9 cellular contexts compared by ENCODE assay signal in the genomic region with DNA sequence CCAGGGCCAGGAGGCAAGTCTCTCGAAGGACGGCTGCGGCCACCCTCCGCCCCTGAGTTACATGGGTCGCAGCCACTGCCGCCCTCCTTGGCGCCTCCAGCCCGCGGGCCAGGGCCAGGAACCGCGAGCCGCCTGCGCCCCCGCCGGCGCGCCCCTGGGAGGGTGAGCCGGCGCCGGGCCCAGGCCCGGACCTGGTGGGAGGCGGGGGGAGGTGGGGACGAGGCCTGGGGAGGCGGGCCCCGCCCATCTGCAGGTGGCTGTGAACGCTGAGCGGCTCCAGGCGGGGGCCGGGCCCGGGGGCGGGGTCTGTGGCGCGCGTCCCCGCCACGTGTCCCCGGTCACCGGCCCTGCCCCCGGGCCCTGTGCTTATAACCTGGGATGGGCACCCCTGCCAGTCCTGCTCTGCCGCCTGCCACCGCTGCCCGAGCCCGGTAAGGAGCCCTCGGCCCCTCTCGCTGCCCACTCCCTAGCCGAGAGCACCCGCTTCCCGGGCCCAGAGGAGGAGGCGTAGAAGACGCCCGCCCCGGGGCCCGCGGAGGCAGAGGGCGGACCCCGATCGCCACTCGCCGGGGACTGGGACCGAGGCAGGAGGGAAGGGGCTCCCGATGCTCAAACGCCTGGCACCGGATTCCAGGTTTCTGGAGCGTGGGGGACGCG. TPM values are rescaled to one million over a fixed set of nuclear protein-coding genes. Genes with fewer than 3 reads are reported as not detected.
DNase-seq lines count a peak whose midpoint lies in the region; ATAC-seq, FAIRE-seq and TF ChIP-seq lines count a peak whose summit lies in the region.
"Had no signal": no experiment of that assay in that cellular context is flagged by ENCODE, and none has a peak within 500 bp of the region (broad histone marks: within the 10 kb centered on the region; RNA-seq: fewer than 3 reads in every experiment).

Gene ASS1, plus strand, starts transcription at position 397 of the 657 bp plus-strand sequence. CDS start 7,268 bp downstream, outside the sequence.

- DNase-seq in GM10248 (ENCODE audit: extremely low spot score), result peak; percentile 69
- peak; percentile 85 for DNase-seq in NCI-H510A (lab: John Stamatoyannopoulos, UW)
- peak; percentile 37 for DNase-seq in activated T-helper 1 cell treated with anti-CD3 and anti-CD28 coated beads, Interleukin-12 subunit alpha, Interleukin-12 subunit beta, Interleukin-2, Interleukin-4 antibody, amounts not matched to agents 30 ng/mL and 10 ng/mL and 1 ng/mL, durations not matched to agents 14 hours and 24 hours and 36 hours (ENCODE audit: low spot score)
- peak; percentile 70 to 84 for DNase-seq in frontal cortex (ENCODE audit: low spot score in 2 of 2)
- DNase-seq in osteocyte (ENCODE audit: extremely low spot score, unreplicated experiment), result no peak
- DNase-seq in upper lobe of right lung, result peak; percentile 93
- no peak for DNase-seq in GM19238 (ENCODE audit: insufficient read length, low spot score)

- ATAC-seq in upper lobe of right lung, result peak; percentile 90
- no peak for ATAC-seq in GM21576 (IDR thresholded peaks at IDR 0.05; ENCODE audit: unreplicated experiment)

- no peak for TF ChIP-seq CTCF in GM10248 (IDR thresholded peaks at IDR 0.05; ENCODE audit: control extremely low read depth, extremely low read depth, low read depth, missing control alignments)
- no peak for TF ChIP-seq CTCF in osteocyte (IDR thresholded peaks at IDR 0.05)
- TF ChIP-seq CTCF in upper lobe of right lung (IDR thresholded peaks at IDR 0.05), result no peak

- POLR2A ChIA-PET in GM10248 (lab: Yijun Ruan, JAX), result no interaction called here

- H3K4me3 Mint-ChIP-seq in activated T-helper 1 cell treated with anti-CD3 and anti-CD28 coated beads, Interleukin-12 subunit alpha, Interleukin-12 subunit beta, Interleukin-2, Interleukin-4 antibody, amounts not matched to agents 30 ng/mL and 10 ng/mL and 1 ng/mL, durations not matched to agents 14 hours and 24 hours and 36 hours, result peak within 1 kb of the TSS; percentile 47
- H3K4me3 Mint-ChIP-seq in osteocyte (ENCODE audit: unreplicated experiment), result peak within 1 kb of the TSS; percentile 81

- peak within 1 kb of the TSS; percentile 64 for H3K4me3 ChIP-seq in upper lobe of right lung

- peaks cover 17% of the 10 kb centered on the region for H3K27me3 Mint-ChIP-seq in activated T-helper 1 cell treated with anti-CD3 and anti-CD28 coated beads, Interleukin-12 subunit alpha, Interleukin-12 subunit beta, Interleukin-2, Interleukin-4 antibody, amounts not matched to agents 30 ng/mL and 10 ng/mL and 1 ng/mL, durations not matched to agents 14 hours and 24 hours and 36 hours (ENCODE audit: insufficient read depth)
- H3K27me3 Mint-ChIP-seq in osteocyte (ENCODE audit: unreplicated experiment), result no peaks in the 10 kb centered on the region

- no peak for FAIRE-seq in frontal cortex (lab: Jason Lieb, UNC)
- FAIRE-seq: TTC549 had no signal

- H3K4me1 Mint-ChIP-seq in activated T-helper 1 cell treated with anti-CD3 and anti-CD28 coated beads, Interleukin-12 subunit alpha, Interleukin-12 subunit beta, Interleukin-2, Interleukin-4 antibody, amounts not matched to agents 30 ng/mL and 10 ng/mL and 1 ng/mL, durations not matched to agents 14 hours and 24 hours and 36 hours (ENCODE audit: low read depth), result peaks cover 7% of the 10 kb centered on the region
- peaks cover 40% of the 10 kb centered on the region for H3K4me1 Mint-ChIP-seq in osteocyte (ENCODE audit: unreplicated experiment)

- H3K27me3 ChIP-seq in upper lobe of right lung, result no peaks in the 10 kb centered on the region

- no peaks in the 10 kb centered on the region for H3K36me3 Mint-ChIP-seq in activated T-helper 1 cell treated with anti-CD3 and anti-CD28 coated beads, Interleukin-12 subunit alpha, Interleukin-12 subunit beta, Interleukin-2, Interleukin-4 antibody, amounts not matched to agents 30 ng/mL and 10 ng/mL and 1 ng/mL, durations not matched to agents 14 hours and 24 hours and 36 hours (ENCODE audit: low read depth)
- peaks cover 3% of the 10 kb centered on the region for H3K36me3 Mint-ChIP-seq in osteocyte (ENCODE audit: unreplicated experiment)

- H3K4me1 ChIP-seq in upper lobe of right lung, result peaks cover 39% of the 10 kb centered on the region

- intact Hi-C loops in activated T-helper 1 cell treated with anti-CD3 and anti-CD28 coated beads, Interleukin-12 subunit alpha, Interleukin-12 subunit beta, Interleukin-2, Interleukin-4 antibody, amounts not matched to agents 30 ng/mL and 10 ng/mL and 1 ng/mL, durations not matched to agents 14 hours and 24 hours and 36 hours (cut with micrococcal nuclease), result no loop called here
- intact Hi-C loops in upper lobe of right lung (cut with DNase I), result no loop called here

- H3K9me3 Mint-ChIP-seq in activated T-helper 1 cell treated with anti-CD3 and anti-CD28 coated beads, Interleukin-12 subunit alpha, Interleukin-12 subunit beta, Interleukin-2, Interleukin-4 antibody, amounts not matched to agents 30 ng/mL and 10 ng/mL and 1 ng/mL, durations not matched to agents 14 hours and 24 hours and 36 hours, result peaks cover 17% of the 10 kb centered on the region
- peaks cover 14% of the 10 kb centered on the region for H3K9me3 Mint-ChIP-seq in osteocyte (ENCODE audit: unreplicated experiment)

- peaks cover 7% of the 10 kb centered on the region for H3K9me3 ChIP-seq in upper lobe of right lung

- CTCF ChIA-PET in GM10248 (lab: Yijun Ruan, JAX), result no interaction called here

- H3K27ac Mint-ChIP-seq in activated T-helper 1 cell treated with anti-CD3 and anti-CD28 coated beads, Interleukin-12 subunit alpha, Interleukin-12 subunit beta, Interleukin-2, Interleukin-4 antibody, amounts not matched to agents 30 ng/mL and 10 ng/mL and 1 ng/mL, durations not matched to agents 14 hours and 24 hours and 36 hours, result no peak within 1 kb of the TSS
- peak within 1 kb of the TSS; percentile 98 for H3K27ac Mint-ChIP-seq in osteocyte (ENCODE audit: unreplicated experiment)

- H3K36me3 ChIP-seq in upper lobe of right lung, result no peaks in the 10 kb centered on the region

- H3K27ac ChIP-seq in upper lobe of right lung, result peak within 1 kb of the TSS; percentile 73

RNA-seq across cellular contexts. Expression of gene ASS1, which starts in this region (rescaled TPM):
- 2.9 and 3.3 TPM in 2 replicates for total RNA-seq in activated T-helper 1 cell treated with anti-CD3 and anti-CD28 coated beads, Interleukin-12 subunit alpha, Interleukin-12 subunit beta, Interleukin-2, Interleukin-4 antibody, amounts not matched to agents 30 ng/mL and 10 ng/mL and 1 ng/mL, durations not matched to agents 14 hours and 24 hours and 36 hours
- total RNA-seq in frontal cortex, result 16.7 TPM
- total RNA-seq in osteocyte, result 217 and 219 TPM in 2 replicates
- 96.0 TPM for total RNA-seq in upper lobe of right lung

Comparison
In these comparisons a context has a peak if more than half of its experiments do, and no peak if none do; other contexts are left out.
1. DNase-seq: peak in GM10248 (single experiment), NCI-H510A (single experiment), activated T-helper 1 cell treated with anti-CD3 and anti-CD28 coated beads, Interleukin-12 subunit alpha, Interleukin-12 subunit beta, Interleukin-2, Interleukin-4 antibody, amounts not matched to agents 30 ng/mL and 10 ng/mL and 1 ng/mL, durations not matched to agents 14 hours and 24 hours and 36 hours (single experiment), frontal cortex (2 of 2) and upper lobe of right lung (single experiment); none in osteocyte (single experiment) and GM19238 (single experiment).